1 cellular context compared by ENCODE assay signal in the genomic region with DNA sequence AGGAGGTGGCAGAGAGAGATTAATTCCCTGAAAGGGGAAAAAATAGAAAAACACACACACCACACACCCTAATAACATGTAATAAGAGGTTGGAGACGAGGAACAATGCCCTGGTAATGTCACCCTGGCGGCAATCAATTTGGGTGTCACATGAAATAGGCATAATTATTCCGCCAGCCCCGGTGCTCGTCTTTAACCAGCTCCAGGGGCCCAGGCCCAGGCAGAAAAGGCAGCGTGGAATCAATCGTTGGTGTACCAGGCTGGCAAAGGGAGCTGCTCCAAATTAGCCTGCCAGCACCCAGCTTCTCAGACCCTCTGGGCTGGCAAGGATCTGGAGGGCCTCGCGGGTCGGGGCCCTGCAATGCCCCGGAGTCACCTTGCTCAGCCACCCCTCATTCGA.
TF ChIP-seq lines count a peak whose summit lies in the region.

No MANE protein-coding gene starts in this region.

TF ChIP-seq in WTC11, 78 proteins besides CTCF, POLR2A, EP300 and RAD21 (continued from another document):
- TF ChIP-seq, protein P1, sequence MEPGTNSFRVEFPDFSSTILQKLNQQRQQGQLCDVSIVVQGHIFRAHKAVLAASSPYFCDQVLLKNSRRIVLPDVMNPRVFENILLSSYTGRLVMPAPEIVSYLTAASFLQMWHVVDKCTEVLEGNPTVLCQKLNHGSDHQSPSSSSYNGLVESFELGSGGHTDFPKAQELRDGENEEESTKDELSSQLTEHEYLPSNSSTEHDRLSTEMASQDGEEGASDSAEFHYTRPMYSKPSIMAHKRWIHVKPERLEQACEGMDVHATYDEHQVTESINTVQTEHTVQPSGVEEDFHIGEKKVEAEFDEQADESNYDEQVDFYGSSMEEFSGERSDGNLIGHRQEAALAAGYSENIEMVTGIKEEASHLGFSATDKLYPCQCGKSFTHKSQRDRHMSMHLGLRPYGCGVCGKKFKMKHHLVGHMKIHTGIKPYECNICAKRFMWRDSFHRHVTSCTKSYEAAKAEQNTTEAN (CRISPR knock-in tag; IDR thresholded peaks at IDR 0.05), result no peak
- TF ChIP-seq ETV6 (CRISPR knock-in tag; IDR thresholded peaks at IDR 0.05), result no peak
- no peak for TF ChIP-seq NFE2L1 (CRISPR knock-in tag; IDR thresholded peaks at IDR 0.05)
- TF ChIP-seq EMX1 (CRISPR knock-in tag; IDR thresholded peaks at IDR 0.05), result no peak
- no peak for TF ChIP-seq TCF7 (CRISPR knock-in tag; IDR thresholded peaks at IDR 0.05; ENCODE audit: low read depth)
- TF ChIP-seq, protein P2, sequence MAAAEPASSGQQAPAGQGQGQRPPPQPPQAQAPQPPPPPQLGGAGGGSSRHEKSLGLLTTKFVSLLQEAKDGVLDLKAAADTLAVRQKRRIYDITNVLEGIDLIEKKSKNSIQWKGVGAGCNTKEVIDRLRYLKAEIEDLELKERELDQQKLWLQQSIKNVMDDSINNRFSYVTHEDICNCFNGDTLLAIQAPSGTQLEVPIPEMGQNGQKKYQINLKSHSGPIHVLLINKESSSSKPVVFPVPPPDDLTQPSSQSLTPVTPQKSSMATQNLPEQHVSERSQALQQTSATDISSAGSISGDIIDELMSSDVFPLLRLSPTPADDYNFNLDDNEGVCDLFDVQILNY (CRISPR knock-in tag; IDR thresholded peaks at IDR 0.05), result no peak
